Comparison of ENCODE assay signal across 14 cellular contexts in the genomic region with DNA sequence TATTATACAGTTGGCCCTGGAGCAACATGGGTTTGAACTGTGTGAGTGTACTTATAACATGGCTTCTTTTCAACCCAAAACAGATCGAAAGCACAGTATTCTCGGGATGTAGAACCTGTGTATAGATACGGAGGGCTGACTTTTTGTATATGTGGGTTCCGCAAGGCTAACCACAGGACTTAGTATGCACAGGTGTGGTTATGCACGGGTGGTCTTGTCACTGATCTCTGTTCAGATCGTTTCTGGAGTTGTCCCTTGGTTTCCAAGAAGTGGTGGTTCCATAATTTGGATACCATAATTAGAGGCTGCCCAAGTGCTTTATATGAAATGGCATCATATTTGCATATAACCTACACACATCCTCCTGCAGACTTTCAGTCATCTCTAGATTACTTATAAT. TPM values are rescaled to one million over a fixed set of nuclear protein-coding genes. Genes with fewer than 3 reads are reported as not detected.
A peak's percentile ranks its signal among the peaks of the same experiment; 100 is the strongest.
DNase-seq lines count a peak whose midpoint lies in the region; ATAC-seq, FAIRE-seq and TF ChIP-seq lines count a peak whose summit lies in the region.
"Had no signal": no experiment of that assay in that cellular context is flagged by ENCODE, and none has a peak within 500 bp of the region (broad histone marks: within the 10 kb centered on the region; RNA-seq: fewer than 3 reads in every experiment).

No MANE protein-coding gene starts in this region.

- no peaks in the 10 kb centered on the region for H3K9me3 ChIP-seq in kidney (ENCODE audit: control insufficient read depth in 1 of 2, low read length in 2 of 2)
- no peaks in the 10 kb centered on the region for H3K9me3 ChIP-seq in SK-N-SH
- H3K9me3 ChIP-seq: neutrophil had no signal

- no peak for TF ChIP-seq RAD21 in SK-N-SH (IDR thresholded peaks at IDR 0.05; ENCODE audit: low read length)

- CTCF ChIA-PET in SK-N-SH (lab: Yijun Ruan, JAX) = no interaction called here

- 88% methylated on average over 6 of the region's 6 CpGs for WGBS in SK-N-SH (ENCODE audit: low lambda C conversion rate)

- H3F3A ChIP-seq in SK-N-SH (replicated peaks; ENCODE audit: insufficient read depth) = no peaks in the 10 kb centered on the region

- peak; percentile 56 for ATAC-seq in GM18517 (IDR thresholded peaks at IDR 0.05; ENCODE audit: unreplicated experiment)
- ATAC-seq in GM21390 (IDR thresholded peaks at IDR 0.05; ENCODE audit: unreplicated experiment) = peak; percentile 52
- peak; percentile 43 for ATAC-seq in HG03135 (IDR thresholded peaks at IDR 0.05; ENCODE audit: unreplicated experiment)
- peak; percentile 8 to 39 for ATAC-seq in activated naive CD4-positive, alpha-beta T cell treated with anti-CD3 and anti-CD28 coated beads, Interleukin-2, amount 50 U/mL, for 72 hours

- H3K79me2 ChIP-seq in SK-N-SH (ENCODE audit: insufficient read depth) = no peaks in the 10 kb centered on the region; the same call in 1 of the 2 replicates

- POLR2A ChIA-PET in SK-N-SH (lab: Yijun Ruan, JAX) = no interaction called here

- H3K9ac ChIP-seq in kidney (ENCODE audit: low read length in 2 of 2) (no peak overlapping the region), SK-N-SH (no peak overlapping the region)

- peaks cover 10 to 22% of the 10 kb centered on the region in 2 donors for H3K36me3 Mint-ChIP-seq in activated naive CD4-positive, alpha-beta T cell treated with anti-CD3 and anti-CD28 coated beads, Interleukin-2, amount 50 U/mL, for 72 hours

- H3K36me3 ChIP-seq in kidney (ENCODE audit: control insufficient read depth in 1 of 2, insufficient read depth in 2 of 2, low read length in 2 of 2) = peaks cover 0 to 9% of the 10 kb centered on the region in 2 donors
- peaks cover 13 to 15% of the 10 kb centered on the region in 2 experiments for H3K36me3 ChIP-seq in SK-N-SH (replicated peaks in 1 of 2; ENCODE audit: control insufficient read depth in 1 of 2, insufficient read depth in 2 of 2, low read length in 1 of 2)

- H3K4me3 ChIP-seq in kidney (ENCODE audit: low read length in 2 of 2) (no peak overlapping the region), SK-N-SH (ENCODE audit: low read depth in 2 of 2, low read length in 1 of 2) (no peak overlapping the region)

- no peak overlapping the region for H3K4me2 ChIP-seq in SK-N-SH

- H3K9me2 ChIP-seq in SK-N-SH = no peaks in the 10 kb centered on the region

- H3K9me3 Mint-ChIP-seq in activated naive CD4-positive, alpha-beta T cell treated with anti-CD3 and anti-CD28 coated beads, Interleukin-2, amount 50 U/mL, for 72 hours = no peaks in the 10 kb centered on the region

- H3K27ac Mint-ChIP-seq in activated naive CD4-positive, alpha-beta T cell treated with anti-CD3 and anti-CD28 coated beads, Interleukin-2, amount 50 U/mL, for 72 hours = peak overlapping the region in 1 of 2 donors; percentile 5

- DNase-seq in activated naive CD4-positive, alpha-beta T cell treated with anti-CD3 and anti-CD28 coated beads, Interleukin-2, amount 50 U/mL, for 72 hours (ENCODE audit: low spot score in 2 of 2) = no peak
- DNase-seq in kidney (no peak), SK-N-SH (no peak), DMS53 treated with DMSO at 0.1 percent for 48 hours (lab: John Stamatoyannopoulos, UW; ENCODE audit: unreplicated experiment) (no peak), AG08396 (ENCODE audit: low spot score) (no peak)
- DNase-seq: effector memory CD4-positive, alpha-beta T cell; NCI-H1930 had no signal

- H2AFZ ChIP-seq in SK-N-SH (ENCODE audit: low read depth) = no peak overlapping the region

- H3K27ac ChIP-seq in kidney (ENCODE audit: low read depth in 2 of 2, low read length in 2 of 2) (no peak overlapping the region), SK-N-SH (ENCODE audit: low read depth in 2 of 2, low read length in 1 of 2) (no peak overlapping the region)
- H3K27ac ChIP-seq: HL-60, neutrophil had no signal

- intact Hi-C loops in kidney (cut with DNase I) = no loop called here

- no peak for FAIRE-seq in kidney (lab: Jason Lieb, UNC)

- H3K4me1 ChIP-seq in kidney (ENCODE audit: control insufficient read depth in 1 of 2, insufficient read depth in 1 of 2, low read depth in 1 of 2, low read length in 2 of 2) (peaks cover 0 to 7% of the 10 kb centered on the region in 2 donors), SK-N-SH (ENCODE audit: control insufficient read depth in 1 of 2, insufficient read depth in 2 of 2, low read depth in 1 of 2, low read length in 1 of 2) (no peaks in the 10 kb centered on the region)

- TF ChIP-seq CTCF in kidney (IDR thresholded peaks at IDR 0.05; ENCODE audit: borderline replicate concordance, extremely low read depth, insufficient read depth) (no peak), SK-N-SH (IDR thresholded peaks at IDR 0.05) (no peak)

- no peak for TF ChIP-seq EP300 in SK-N-SH (IDR thresholded peaks at IDR 0.05; ENCODE audit: borderline replicate concordance in 1 of 2, low read depth in 1 of 2, low read length in 1 of 2)

- H3K27me3 ChIP-seq in SK-N-SH (ENCODE audit: insufficient read depth) = no peaks in the 10 kb centered on the region
- H3K27me3 ChIP-seq: neutrophil had no signal

- H4K20me1 ChIP-seq in SK-N-SH (ENCODE audit: insufficient read depth) = no peaks in the 10 kb centered on the region

TF ChIP-seq in SK-N-SH, 30 proteins besides CTCF, POLR2A, EP300 and RAD21:
- TF ChIP-seq, protein P1, sequence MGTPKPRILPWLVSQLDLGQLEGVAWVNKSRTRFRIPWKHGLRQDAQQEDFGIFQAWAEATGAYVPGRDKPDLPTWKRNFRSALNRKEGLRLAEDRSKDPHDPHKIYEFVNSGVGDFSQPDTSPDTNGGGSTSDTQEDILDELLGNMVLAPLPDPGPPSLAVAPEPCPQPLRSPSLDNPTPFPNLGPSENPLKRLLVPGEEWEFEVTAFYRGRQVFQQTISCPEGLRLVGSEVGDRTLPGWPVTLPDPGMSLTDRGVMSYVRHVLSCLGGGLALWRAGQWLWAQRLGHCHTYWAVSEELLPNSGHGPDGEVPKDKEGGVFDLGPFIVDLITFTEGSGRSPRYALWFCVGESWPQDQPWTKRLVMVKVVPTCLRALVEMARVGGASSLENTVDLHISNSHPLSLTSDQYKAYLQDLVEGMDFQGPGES (IDR thresholded peaks at IDR 0.05; ENCODE audit: low read depth, low read length) = no peak
- TF ChIP-seq, protein P2, sequence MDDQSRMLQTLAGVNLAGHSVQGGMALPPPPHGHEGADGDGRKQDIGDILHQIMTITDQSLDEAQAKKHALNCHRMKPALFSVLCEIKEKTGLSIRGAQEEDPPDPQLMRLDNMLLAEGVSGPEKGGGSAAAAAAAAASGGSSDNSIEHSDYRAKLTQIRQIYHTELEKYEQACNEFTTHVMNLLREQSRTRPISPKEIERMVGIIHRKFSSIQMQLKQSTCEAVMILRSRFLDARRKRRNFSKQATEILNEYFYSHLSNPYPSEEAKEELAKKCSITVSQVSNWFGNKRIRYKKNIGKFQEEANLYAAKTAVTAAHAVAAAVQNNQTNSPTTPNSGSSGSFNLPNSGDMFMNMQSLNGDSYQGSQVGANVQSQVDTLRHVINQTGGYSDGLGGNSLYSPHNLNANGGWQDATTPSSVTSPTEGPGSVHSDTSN (IDR thresholded peaks at IDR 0.05) = no peak
- TF ChIP-seq EZH2phosphoT487 (IDR thresholded peaks at IDR 0.05; ENCODE audit: borderline replicate concordance, low read depth) = no peak
- TF ChIP-seq YY1 (IDR thresholded peaks at IDR 0.05; ENCODE audit: low read depth) = no peak
- TF ChIP-seq POLR2AphosphoS5 (IDR thresholded peaks at IDR 0.05; ENCODE audit: low read depth, low read length) = no peak
- no peak for TF ChIP-seq SIN3A (IDR thresholded peaks at IDR 0.05; ENCODE audit: borderline replicate concordance, low read depth, low read length)
- no peak for TF ChIP-seq ELF1 (IDR thresholded peaks at IDR 0.05)
- no peak for TF ChIP-seq FOXJ3 (CRISPR knock-in tag; IDR thresholded peaks at IDR 0.05)

RNA-seq across cellular contexts. Expression of a gene that starts 10.9 kb away (rescaled TPM):
- total RNA-seq in activated naive CD4-positive, alpha-beta T cell treated with anti-CD3 and anti-CD28 coated beads, Interleukin-2, amount 50 U/mL, for 72 hours = under 1 TPM in 1 of 2 donors, not detected in 1; 0.66 TPM
- total RNA-seq in kidney = 3.1 TPM
- polyA plus RNA-seq in kidney (ENCODE audit: insufficient read depth, low read depth, low replicate concordance) = not detected
- polyA plus RNA-seq in SK-N-SH (2012; rRNA removed) = 0.10 TPM in 1 of 2 replicates, not detected in the other
- polyA plus RNA-seq in SK-N-SH (2012; cell fraction: cytosol; rRNA removed) = 0.17 TPM in 1 of 2 replicates, not detected in the other
- polyA plus RNA-seq in SK-N-SH (2012; cell fraction: nucleus; rRNA removed) = 0.23 TPM in 2 replicates
- total RNA-seq: G401, SK-MEL-5 had no signal

RNA-seq across cellular contexts. Expression of a gene that starts 51.7 kb away (rescaled TPM):
- 10 to 100 TPM; 37.9 to 62.0 TPM for total RNA-seq in activated naive CD4-positive, alpha-beta T cell treated with anti-CD3 and anti-CD28 coated beads, Interleukin-2, amount 50 U/mL, for 72 hours
- total RNA-seq in kidney = 39.5 TPM
- 5.1 TPM for polyA plus RNA-seq in kidney (ENCODE audit: insufficient read depth, low read depth, low replicate concordance)
- 6.6 and 6.8 TPM in 2 replicates for polyA plus RNA-seq in SK-N-SH (2012; rRNA removed)
- 3.3 and 4.3 TPM in 2 replicates for polyA plus RNA-seq in SK-N-SH (2012; cell fraction: cytosol; rRNA removed)
- polyA plus RNA-seq in SK-N-SH (2012; cell fraction: nucleus; rRNA removed) = 26.3 and 41.0 TPM in 2 replicates
